In genomic region chr2:169119117-169119770, GRCh38 we compare ENCODE assay signal across 30 cellular contexts. TPM values are rescaled to one million over a fixed set of nuclear protein-coding genes. Genes with fewer than 3 reads are reported as not detected.
A peak's percentile ranks its signal among the peaks of the same experiment; 100 is the strongest.
DNase-seq lines count a peak whose midpoint lies in the region; ATAC-seq and TF ChIP-seq lines count a peak whose summit lies in the region.
"Had no signal": no experiment of that assay in that cellular context is flagged by ENCODE, and none has a peak within 500 bp of the region (broad histone marks: within the 10 kb centered on the region; RNA-seq: fewer than 3 reads in every experiment).

No MANE protein-coding gene starts in this region.

- no peak overlapping the region for H3K27ac Mint-ChIP-seq in activated T-helper 2 cell treated with anti-CD3 and anti-CD28 coated beads, Interferon-gamma antibody, Interleukin-2, Interleukin-4, amounts not matched to agents 10 μg/mL and 5 μg/mL and 100 μg/mL, durations not matched to agents 14 hours and 24 hours and 36 hours
- H3K27ac Mint-ChIP-seq: activated naive CD8-positive, alpha-beta T cell treated with anti-CD3 and anti-CD28 coated beads, Interleukin-2, amount 50 U/mL, for 24 hours had no signal

- TF ChIP-seq CTCF in PC-3 (conservative IDR thresholded peaks at IDR 0.05; ENCODE audit: low read depth, low read length) (no peak), cardiac fibroblast (IDR thresholded peaks at IDR 0.05; ENCODE audit: low read depth, low read length) (no peak)

- BruUV-seq in PC-3 (replicated peaks; lab: Mats Ljungman, UMichigan) = no TSS peak

- intact Hi-C loops in PC-3 (cut with micrococcal nuclease) = no loop called here
- intact Hi-C loops in activated T-helper 2 cell treated with anti-CD3 and anti-CD28 coated beads, Interferon-gamma antibody, Interleukin-2, Interleukin-4, amounts not matched to agents 10 μg/mL and 5 μg/mL and 100 μg/mL, durations not matched to agents 14 hours and 24 hours and 36 hours (cut with micrococcal nuclease) = no loop called here

- no peaks in the 10 kb centered on the region for H3K36me3 ChIP-seq in BLaER1 treated with 17β-estradiol and CSF1 and Interleukin-3, amounts not matched to agents 10 nM and 100 nM
- no peaks in the 10 kb centered on the region for H3K36me3 ChIP-seq in PC-3 (ENCODE audit: low read depth, low read length)
- H3K36me3 ChIP-seq: colonic mucosa, left ventricle myocardium inferior, neutrophil, thoracic aorta, vagina had no signal

- peaks cover 0 to 15% (median 9%) of the 10 kb centered on the region in 10 experiments; a peak in 7 of 20 replicates for H3K4me1 ChIP-seq in BLaER1 treated with 17β-estradiol and CSF1 and Interleukin-3, amounts not matched to agents 10 nM and 100 nM
- H3K4me1 ChIP-seq in PC-3 (ENCODE audit: insufficient read depth, low read length) = no peaks in the 10 kb centered on the region
- H3K4me1 ChIP-seq: A549, colonic mucosa, psoas muscle, vagina had no signal

- H3K4me2 ChIP-seq in BLaER1 treated with 17β-estradiol and CSF1 and Interleukin-3, amounts not matched to agents 10 nM and 100 nM = peak overlapping the region in 10 of 11 experiments; percentile 1 to 61 (median 12); a peak in 11 of 22 replicates
- H3K4me2 ChIP-seq in PC-3 (ENCODE audit: low read length) = no peak overlapping the region
- H3K4me2 ChIP-seq: A549, SK-N-SH had no signal

- H3K36me3 Mint-ChIP-seq in activated T-helper 2 cell treated with anti-CD3 and anti-CD28 coated beads, Interferon-gamma antibody, Interleukin-2, Interleukin-4, amounts not matched to agents 10 μg/mL and 5 μg/mL and 100 μg/mL, durations not matched to agents 14 hours and 24 hours and 36 hours (ENCODE audit: low read depth) = no peaks in the 10 kb centered on the region

- no peak overlapping the region for H3K27ac ChIP-seq in BLaER1 treated with 17β-estradiol and CSF1 and Interleukin-3, amounts not matched to agents 10 nM and 100 nM
- H3K27ac ChIP-seq in PC-3 (ENCODE audit: low read length) = no peak overlapping the region
- H3K27ac ChIP-seq: A549, colonic mucosa, left ventricle myocardium inferior, neutrophil, psoas muscle, thoracic aorta, vagina had no signal

- no peak overlapping the region for H3K9ac ChIP-seq in BLaER1 treated with 17β-estradiol and CSF1 and Interleukin-3, amounts not matched to agents 10 nM and 100 nM
- no peak overlapping the region for H3K9ac ChIP-seq in PC-3 (ENCODE audit: low read length)
- H3K9ac ChIP-seq: SK-N-SH had no signal

- no peaks in the 10 kb centered on the region for H3K79me2 ChIP-seq in PC-3 (ENCODE audit: low read length)

- peaks cover 5% of the 10 kb centered on the region for H3K4me1 Mint-ChIP-seq in activated T-helper 2 cell treated with anti-CD3 and anti-CD28 coated beads, Interferon-gamma antibody, Interleukin-2, Interleukin-4, amounts not matched to agents 10 μg/mL and 5 μg/mL and 100 μg/mL, durations not matched to agents 14 hours and 24 hours and 36 hours (ENCODE audit: low read depth)
- H3K4me1 Mint-ChIP-seq: activated naive CD8-positive, alpha-beta T cell treated with anti-CD3 and anti-CD28 coated beads, Interleukin-2, amount 50 U/mL, for 24 hours had no signal

- no peaks in the 10 kb centered on the region for H3K27me3 ChIP-seq in BLaER1 treated with 17β-estradiol and CSF1 and Interleukin-3, amounts not matched to agents 10 nM and 100 nM
- H3K27me3 ChIP-seq in PC-3 (ENCODE audit: low read length) = no peaks in the 10 kb centered on the region
- H3K27me3 ChIP-seq: colonic mucosa, neutrophil, vagina had no signal

- H3K9me3 Mint-ChIP-seq in activated T-helper 2 cell treated with anti-CD3 and anti-CD28 coated beads, Interferon-gamma antibody, Interleukin-2, Interleukin-4, amounts not matched to agents 10 μg/mL and 5 μg/mL and 100 μg/mL, durations not matched to agents 14 hours and 24 hours and 36 hours = peaks cover 4% of the 10 kb centered on the region
- H3K9me3 Mint-ChIP-seq: H9 had no signal

- peak; percentile 32 for DNase-seq in PC-3
- DNase-seq in cardiac fibroblast (ENCODE audit: low read depth in 2 of 2) = peak; percentile 47
- DNase-seq in iris pigment epithelial cell (ENCODE audit: low read depth) = peak; percentile 15
- no peak for DNase-seq in cerebellar nuclear complex (lab: John Stamatoyannopoulos, UW)
- DNase-seq in activated T-helper 2 cell treated with anti-CD3 and anti-CD28 coated beads, Interferon-gamma antibody, Interleukin-2, Interleukin-4, amounts not matched to agents 10 μg/mL and 5 μg/mL and 100 μg/mL, durations not matched to agents 14 hours and 24 hours and 36 hours (ENCODE audit: low spot score) = no peak
- DNase-seq in NCI-H1105 (lab: John Stamatoyannopoulos, UW) = no peak
- DNase-seq: activated CD4-positive, alpha-beta T cell treated with anti-CD3 and anti-CD28 coated beads for 4 hours; activated gamma-delta T cell treated with Interleukin-2 at 50 U/mL for 16 hours; activated naive CD8-positive, alpha-beta T cell treated with anti-CD3 and anti-CD28 coated beads, Interleukin-2, amount 50 U/mL, for 24 hours; activated T-cell treated with anti-CD3 and anti-CD28 coated beads for 4 hours; AML-193; colonic mucosa; effector memory CD4-positive, alpha-beta T cell; H9; hypothalamus; KBM-7; left ventricle myocardium inferior; NCI-H1694; NCI-H510A; psoas muscle; SK-N-SH; stimulated activated naive CD4-positive, alpha-beta T cell treated with Interleukin-2 at 50 U/mL for 16 hours; T-helper 2 cell had no signal

- CTCF ChIA-PET in PC-3 (lab: Charles Lee) = no interaction called here

- ATAC-seq in PC-3 (no peak), GM19395 (IDR thresholded peaks at IDR 0.05; ENCODE audit: unreplicated experiment) (no peak)
- ATAC-seq: A549; activated naive CD8-positive, alpha-beta T cell treated with anti-CD3 and anti-CD28 coated beads, Interleukin-2, amount 50 U/mL, for 24 hours; esophagus mucosa; psoas muscle had no signal

- H3K4me3 Mint-ChIP-seq in activated T-helper 2 cell treated with anti-CD3 and anti-CD28 coated beads, Interferon-gamma antibody, Interleukin-2, Interleukin-4, amounts not matched to agents 10 μg/mL and 5 μg/mL and 100 μg/mL, durations not matched to agents 14 hours and 24 hours and 36 hours (ENCODE audit: low read depth) = no peak overlapping the region
- H3K4me3 Mint-ChIP-seq: activated naive CD8-positive, alpha-beta T cell treated with anti-CD3 and anti-CD28 coated beads, Interleukin-2, amount 50 U/mL, for 24 hours; H9 had no signal

- POLR2A ChIA-PET in PC-3 (lab: Charles Lee; ENCODE audit: unreplicated experiment) = no interaction called here

- no peaks in the 10 kb centered on the region for H3F3A ChIP-seq in PC-3 (ENCODE audit: low read length, unreplicated experiment)

- no peak overlapping the region for H2AFZ ChIP-seq in PC-3 (ENCODE audit: low read length)

- H3K4me3 ChIP-seq in BLaER1 treated with 17β-estradiol and CSF1 and Interleukin-3, amounts not matched to agents 10 nM and 100 nM = no peak overlapping the region
- H3K4me3 ChIP-seq in PC-3 (ENCODE audit: low read length) (no peak overlapping the region), cardiac fibroblast (replicated peaks in 1 of 2; ENCODE audit: low read depth in 2 of 2, low read length in 2 of 2) (no peak overlapping the region)
- H3K4me3 ChIP-seq: A549, colonic mucosa, left ventricle myocardium inferior, psoas muscle, thoracic aorta, vagina had no signal

- peaks cover 0 to 16% (median 9%) of the 10 kb centered on the region in 11 experiments; a peak in 11 of 22 replicates for H3K9me3 ChIP-seq in BLaER1 treated with 17β-estradiol and CSF1 and Interleukin-3, amounts not matched to agents 10 nM and 100 nM (replicated peaks in 1 of 11)
- no peaks in the 10 kb centered on the region for H3K9me3 ChIP-seq in PC-3 (ENCODE audit: low read length)
- H3K9me3 ChIP-seq: A549, colonic mucosa, left ventricle myocardium inferior, neutrophil, psoas muscle, SK-N-SH, thoracic aorta, vagina had no signal

- H4K20me1 ChIP-seq in BLaER1 treated with 17β-estradiol and CSF1 and Interleukin-3, amounts not matched to agents 10 nM and 100 nM = no peaks in the 10 kb centered on the region
- H4K20me1 ChIP-seq in PC-3 (ENCODE audit: low read length) = no peaks in the 10 kb centered on the region

- H3K9me2 ChIP-seq in PC-3 (replicated peaks; ENCODE audit: low read length) = no peaks in the 10 kb centered on the region
- H3K9me2 ChIP-seq: SK-N-SH had no signal

- peaks cover 33% of the 10 kb centered on the region for H3K27me3 Mint-ChIP-seq in activated T-helper 2 cell treated with anti-CD3 and anti-CD28 coated beads, Interferon-gamma antibody, Interleukin-2, Interleukin-4, amounts not matched to agents 10 μg/mL and 5 μg/mL and 100 μg/mL, durations not matched to agents 14 hours and 24 hours and 36 hours (ENCODE audit: low read depth)

RNA-seq across cellular contexts. Expression of gene DHRS9, which starts 49.9 kb away (rescaled TPM):
- 0.22 TPM in 1 of 2 replicates, not detected in the other for total RNA-seq in PC-3 (2014; rRNA removed)
- 3.3 and 3.6 TPM in 2 replicates for total RNA-seq in activated T-helper 2 cell treated with anti-CD3 and anti-CD28 coated beads, Interferon-gamma antibody, Interleukin-2, Interleukin-4, amounts not matched to agents 10 μg/mL and 5 μg/mL and 100 μg/mL, durations not matched to agents 14 hours and 24 hours and 36 hours
- total RNA-seq: H9, vagina had no signal

Comparison
In these comparisons a context has a peak if more than half of its experiments do, and no peak if none do; other contexts are left out.
1. DNase-seq: peak in PC-3 (single experiment), cardiac fibroblast (2 of 2) and iris pigment epithelial cell (single experiment); none in cerebellar nuclear complex (0 of 2), activated T-helper 2 cell treated with anti-CD3 and anti-CD28 coated beads, Interferon-gamma antibody, Interleukin-2, Interleukin-4, amounts not matched to agents 10 μg/mL and 5 μg/mL and 100 μg/mL, durations not matched to agents 14 hours and 24 hours and 36 hours (single experiment) and NCI-H1105 (single experiment).